ENCODE assay signal across 8 cellular contexts in genomic region chr1:18956189-18957135, GRCh38. TPM values are rescaled to one million over a fixed set of nuclear protein-coding genes. Genes with fewer than 3 reads are reported as not detected.
DNase-seq lines count a peak whose midpoint lies in the region; FAIRE-seq and TF ChIP-seq lines count a peak whose summit lies in the region.

IFFO2 (minus strand) TSS chr1:18956676; CDS start chr1:18956332, 344 bp downstream.

- H3K4me3 Mint-ChIP-seq in activated naive CD4-positive, alpha-beta T cell treated with anti-CD3 and anti-CD28 coated beads for 36 hours: peak within 1 kb of the TSS; percentile 91

- no peaks in the 10 kb centered on the region for H3K27me3 Mint-ChIP-seq in activated naive CD4-positive, alpha-beta T cell treated with anti-CD3 and anti-CD28 coated beads for 36 hours (ENCODE audit: low read depth)

- H3K4me3 ChIP-seq in SK-N-MC (peak within 1 kb of the TSS; percentile 81), neutrophil (ENCODE audit: low read depth in 1 of 2, low read length in 1 of 2) (peak within 1 kb of the TSS; percentile 64 to 71), subcutaneous abdominal adipose tissue (ENCODE audit: low read depth in 1 of 5, low read length in 5 of 5) (peak within 1 kb of the TSS in 4 of 5 donors; percentile 75 to 90 (median 82))

- H3K27me3 ChIP-seq in neutrophil (peaks cover 100% of the 10 kb centered on the region), subcutaneous abdominal adipose tissue (ENCODE audit: control insufficient read depth in 5 of 5, insufficient read depth in 4 of 5, low read length in 5 of 5) (no peaks in the 10 kb centered on the region)

- intact Hi-C loops in activated naive CD4-positive, alpha-beta T cell treated with anti-CD3 and anti-CD28 coated beads for 36 hours (cut with micrococcal nuclease): loop anchor here (1.0 to 5.0 kb wide), 4 partner anchors 9 to 1519 kb away; partner anchors contain the start of gene RCC2

- no peaks in the 10 kb centered on the region for H3K36me3 ChIP-seq in ES-I3 (ENCODE audit: insufficient read depth, low read length)
- no peaks in the 10 kb centered on the region for H3K36me3 ChIP-seq in SK-N-MC (ENCODE audit: insufficient read depth, low read length)
- H3K36me3 ChIP-seq in neutrophil: no peaks in the 10 kb centered on the region
- peaks cover 0 to 3% (median 0%) of the 10 kb centered on the region in 5 donors for H3K36me3 ChIP-seq in subcutaneous abdominal adipose tissue (ENCODE audit: control insufficient read depth in 5 of 5, insufficient read depth in 5 of 5, low read length in 5 of 5)

- no peak for TF ChIP-seq CTCF in neutrophil (IDR thresholded peaks at IDR 0.05)

- no peaks in the 10 kb centered on the region for H3K9me3 ChIP-seq in ES-I3 (ENCODE audit: control insufficient read depth, insufficient read depth, low read length)
- no peaks in the 10 kb centered on the region for H3K9me3 ChIP-seq in SK-N-MC (ENCODE audit: low read depth, low read length)
- no peaks in the 10 kb centered on the region for H3K9me3 ChIP-seq in neutrophil
- no peaks in the 10 kb centered on the region for H3K9me3 ChIP-seq in subcutaneous abdominal adipose tissue (ENCODE audit: control insufficient read depth in 5 of 5, low read length in 5 of 5)

- FAIRE-seq in frontal cortex (lab: Jason Lieb, UNC): no peak

- H3K27ac ChIP-seq in SK-N-MC (no peak within 1 kb of the TSS), neutrophil (peak within 1 kb of the TSS; percentile 39), subcutaneous abdominal adipose tissue (ENCODE audit: low read depth, low read length) (peak within 1 kb of the TSS; percentile 72)

- H3K4me1 Mint-ChIP-seq in activated naive CD4-positive, alpha-beta T cell treated with anti-CD3 and anti-CD28 coated beads for 36 hours (ENCODE audit: low read depth): peaks cover 49% of the 10 kb centered on the region

- peak within 1 kb of the TSS; percentile 47 for H3K27ac Mint-ChIP-seq in activated naive CD4-positive, alpha-beta T cell treated with anti-CD3 and anti-CD28 coated beads for 36 hours

- CTCF ChIA-PET in activated naive CD4-positive, alpha-beta T cell treated with anti-CD3 and anti-CD28 coated beads for 36 hours (lab: Charles Lee): interaction anchor here (0.6 to 2.6 kb wide), 6 partner anchors 9 to 119 kb away, joined by 3 to 10 read pairs (median 4); no protein-coding TSS in a partner anchor

- DNase-seq in H4 (ENCODE audit: low spot score): peak; percentile 72
- peak; percentile 97 for DNase-seq in LoVo (ENCODE audit: low spot score)
- no peak for DNase-seq in SK-N-MC (ENCODE audit: low read depth, low spot score)
- DNase-seq in activated naive CD4-positive, alpha-beta T cell treated with anti-CD3 and anti-CD28 coated beads for 36 hours: peak; percentile 98
- DNase-seq in frontal cortex (ENCODE audit: low spot score in 2 of 2): peak; percentile 100

- H3K9me3 Mint-ChIP-seq in activated naive CD4-positive, alpha-beta T cell treated with anti-CD3 and anti-CD28 coated beads for 36 hours: no peaks in the 10 kb centered on the region

- peaks cover 4% of the 10 kb centered on the region for H3K36me3 Mint-ChIP-seq in activated naive CD4-positive, alpha-beta T cell treated with anti-CD3 and anti-CD28 coated beads for 36 hours (ENCODE audit: low read depth)

- H3K9ac ChIP-seq in ES-I3 (ENCODE audit: low read depth, low read length): peak within 1 kb of the TSS; percentile 71
- peak within 1 kb of the TSS; percentile 63 for H3K9ac ChIP-seq in SK-N-MC (ENCODE audit: insufficient read length)
- peak within 1 kb of the TSS in 4 of 5 donors; percentile 68 to 78 (median 70) for H3K9ac ChIP-seq in subcutaneous abdominal adipose tissue (ENCODE audit: low read length in 5 of 5)

- H3K4me1 ChIP-seq in ES-I3 (ENCODE audit: insufficient read depth, low read length) (peaks cover 23% of the 10 kb centered on the region; the same call in 1 of the 2 replicates), neutrophil (ENCODE audit: control insufficient read depth in 1 of 2, insufficient read depth in 1 of 2, low read depth in 1 of 2, low read length in 1 of 2) (peaks cover 22 to 31% of the 10 kb centered on the region in 2 experiments), subcutaneous abdominal adipose tissue (ENCODE audit: control insufficient read depth in 5 of 5, insufficient read depth in 5 of 5, low read length in 5 of 5) (peaks cover 8 to 53% (median 40%) of the 10 kb centered on the region in 5 donors)

RNA-seq across cellular contexts. Expression of gene IFFO2, which starts in this region (rescaled TPM):
- 3.5 and 4.4 TPM in 2 replicates for total RNA-seq in H4 (2014; rRNA removed; shearing (Covaris generic))
- total RNA-seq in activated naive CD4-positive, alpha-beta T cell treated with anti-CD3 and anti-CD28 coated beads for 36 hours: 10 to 100 TPM; 24.9 to 27.0 TPM
- 7.7 TPM for total RNA-seq in frontal cortex
